ENCODE assay signal across 8 cellular contexts in the genomic region with DNA sequence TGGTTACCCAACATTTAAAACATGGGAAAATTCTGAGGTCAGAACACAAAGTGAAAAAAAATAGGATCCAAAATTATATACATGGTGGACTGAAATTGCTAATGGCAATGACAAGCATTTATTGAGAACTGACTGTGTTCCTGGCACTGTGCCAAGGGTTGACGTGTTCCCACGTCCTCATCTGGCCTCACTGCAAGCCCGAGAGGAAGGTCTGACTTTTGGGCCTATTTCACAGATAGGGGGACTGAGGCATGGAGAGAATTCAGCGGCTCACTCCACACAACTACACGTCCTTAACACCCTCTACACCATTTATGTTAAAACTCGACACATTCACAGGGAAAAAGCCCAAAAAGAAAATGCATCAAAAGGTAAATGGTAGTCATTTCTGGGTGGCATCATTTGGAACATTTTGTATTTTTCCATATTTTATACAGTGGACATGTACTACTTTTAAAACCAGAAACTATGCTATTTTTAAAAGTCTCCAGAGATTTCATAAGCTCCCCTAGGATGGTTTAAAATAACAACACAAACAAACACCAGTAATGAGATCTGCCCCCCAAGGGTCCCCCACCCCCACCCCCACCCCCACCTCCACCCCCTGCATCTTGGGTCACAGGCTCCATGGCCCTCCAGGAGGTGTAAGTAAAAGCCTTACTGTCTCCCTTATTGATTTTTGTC. TPM values are rescaled to one million over a fixed set of nuclear protein-coding genes. Genes with fewer than 3 reads are reported as not detected.
DNase-seq lines count a peak whose midpoint lies in the region; ATAC-seq, FAIRE-seq and TF ChIP-seq lines count a peak whose summit lies in the region.

No MANE protein-coding gene starts in this region.

- no peak overlapping the region for H3K4me2 ChIP-seq in GM12878 (ENCODE audit: control insufficient read depth, insufficient read depth)

- 40% methylated on average over 6 of the region's 6 CpGs for WGBS in GM12878 (ENCODE audit: insufficient coverage, insufficient replicate concordance, low lambda C conversion rate, missing lambda C conversion rate)

- 0 out of 2 replicates have a peak, but pooled peaks cover 3% of the 10 kb centered on the region for H3K4me1 ChIP-seq in GM12878 (ENCODE audit: control insufficient read depth, insufficient read depth, low read length)
- peaks cover 10% of the 10 kb centered on the region for H3K4me1 ChIP-seq in upper lobe of right lung

- POLR2A ChIA-PET in GM12878 (lab: Charles Lee), result interaction anchor here (1.6 kb wide), 1 partner anchor 9 kb away, joined by 5 read pairs; no protein-coding TSS in a partner anchor

- BruUV-seq in GM12878 (replicated peaks; lab: Mats Ljungman, UMichigan), result no TSS peak

- no peak for TF ChIP-seq CTCF in 22Rv1 (IDR thresholded peaks at IDR 0.05)
- no peak for TF ChIP-seq CTCF in GM12878 (IDR thresholded peaks at IDR 0.05 in 2 of 3, conservative IDR thresholded peaks at IDR 0.05 in 1 of 3; ENCODE audit: control insufficient read depth in 2 of 3, extremely low read depth in 1 of 3, insufficient read depth in 1 of 3, low read depth in 3 of 3, low read length in 3 of 3)
- no peak for TF ChIP-seq CTCF in upper lobe of right lung (IDR thresholded peaks at IDR 0.05)
- no peak for TF ChIP-seq CTCF in GM13977 (IDR thresholded peaks at IDR 0.05; ENCODE audit: extremely low read depth, insufficient read depth, missing control alignments)

- H3K4me3 ChIP-seq in GM12878 (no peak overlapping the region), upper lobe of right lung (no peak overlapping the region)

- peak; percentile 68 for DNase-seq in LHCN-M2 (ENCODE audit: low read depth)
- DNase-seq in GM12878 (ENCODE audit: low read depth, low spot score), result no peak
- peak; percentile 17 for DNase-seq in left kidney (ENCODE audit: low read depth, low spot score)
- DNase-seq in upper lobe of right lung, result no peak
- no peak for DNase-seq in activated CD4-positive, CD25-positive, alpha-beta regulatory T cell (lab: John Stamatoyannopoulos, UW)
- no peak for DNase-seq in GM13977 (ENCODE audit: low spot score)

- H2AFZ ChIP-seq in GM12878 (ENCODE audit: control insufficient read depth, low read depth, low read length), result no peak overlapping the region

- in situ Hi-C loops in GM12878 (cut with MboI) (no loop called here), GM13977 (cut with MboI; ENCODE audit: low pct_unique_long_range_greater_than_20kb, low sequenced_read_pairs, unreplicated experiment) (no loop called here)

- H3K27ac ChIP-seq in 22Rv1, result peak overlapping the region; percentile 54
- H3K27ac ChIP-seq in GM12878 (ENCODE audit: control insufficient read depth, insufficient read depth), result no peak overlapping the region
- no peak overlapping the region for H3K27ac ChIP-seq in upper lobe of right lung

- H3K79me2 ChIP-seq in GM12878 (ENCODE audit: control insufficient read depth, insufficient read depth, low read length), result no peaks in the 10 kb centered on the region

- no peak for TF ChIP-seq EP300 in GM12878 (IDR thresholded peaks at IDR 0.05; ENCODE audit: borderline replicate concordance in 1 of 2, control insufficient read depth in 1 of 2, low read depth in 2 of 2, low read length in 2 of 2)

- SMC1A ChIA-PET in GM12878 (lab: Charles Lee; ENCODE audit: uncharacterized antibody, unreplicated experiment), result interaction anchor here (0.9 to 1.5 kb wide), 4 partner anchors 10 to 35 kb away, joined by 3 to 5 read pairs (median 4); no protein-coding TSS in a partner anchor

- CTCF ChIA-PET in GM12878 (lab: Yijun Ruan, JAX), result interaction anchor here (0.8 to 1.0 kb wide), 2 partner anchors 96 to 135 kb away, joined by 3 read pairs; no protein-coding TSS in a partner anchor

- no peak for TF ChIP-seq RAD21 in GM12878 (IDR thresholded peaks at IDR 0.05; ENCODE audit: insufficient read depth, low read depth, low read length)

- TF ChIP-seq POLR2A in GM12878 (IDR thresholded peaks at IDR 0.05; ENCODE audit: low read depth, low read length), result no peak

- RAD21 ChIA-PET in GM12878 (lab: Charles Lee; ENCODE audit: unreplicated experiment), result interaction anchor here (0.7 to 1.0 kb wide), 2 partner anchors 23 to 30 kb away, joined by 3 read pairs; no protein-coding TSS in a partner anchor

- H3K36me3 ChIP-seq in GM12878 (ENCODE audit: control insufficient read depth in 2 of 2, insufficient read depth in 2 of 2, low read length in 1 of 2) (no peaks in the 10 kb centered on the region; a peak in 1 of 4 replicates), upper lobe of right lung (no peaks in the 10 kb centered on the region)

- no peaks in the 10 kb centered on the region for H3K27me3 ChIP-seq in GM12878 (replicated peaks in 1 of 2; ENCODE audit: control insufficient read depth in 2 of 2, insufficient read depth in 2 of 2, low read length in 1 of 2)
- H3K27me3 ChIP-seq in upper lobe of right lung, result no peaks in the 10 kb centered on the region

- ATAC-seq in GM12878 (peak; percentile 43; the same call in 2 of the 3 replicates), upper lobe of right lung (no peak), HG03135 (IDR thresholded peaks at IDR 0.05; ENCODE audit: unreplicated experiment) (no peak)

- H3K9me3 ChIP-seq in GM12878 (replicated peaks; ENCODE audit: control insufficient read depth, insufficient read depth, low read length) (no peaks in the 10 kb centered on the region; the same call in 2 of the 3 replicates), upper lobe of right lung (no peaks in the 10 kb centered on the region)

- H3K9ac ChIP-seq in GM12878 (ENCODE audit: control insufficient read depth, insufficient read depth, low read length), result no peak overlapping the region

- intact Hi-C loops in GM12878 (cut with micrococcal nuclease; ENCODE audit: unreplicated experiment) (no loop called here), upper lobe of right lung (cut with DNase I) (no loop called here)

- no peaks in the 10 kb centered on the region for H4K20me1 ChIP-seq in GM12878 (ENCODE audit: control insufficient read depth, insufficient read depth)

- FAIRE-seq in GM12878 (lab: Jason Lieb, UNC), result no peak

TF ChIP-seq in GM12878, 131 proteins besides CTCF, POLR2A, EP300 and RAD21:
- TF ChIP-seq SMAD1 (IDR thresholded peaks at IDR 0.05; ENCODE audit: low read depth, partially characterized antibody), result peak; percentile 98
- no peak for TF ChIP-seq NR2C1 (IDR thresholded peaks at IDR 0.05)
- TF ChIP-seq, protein P1, sequence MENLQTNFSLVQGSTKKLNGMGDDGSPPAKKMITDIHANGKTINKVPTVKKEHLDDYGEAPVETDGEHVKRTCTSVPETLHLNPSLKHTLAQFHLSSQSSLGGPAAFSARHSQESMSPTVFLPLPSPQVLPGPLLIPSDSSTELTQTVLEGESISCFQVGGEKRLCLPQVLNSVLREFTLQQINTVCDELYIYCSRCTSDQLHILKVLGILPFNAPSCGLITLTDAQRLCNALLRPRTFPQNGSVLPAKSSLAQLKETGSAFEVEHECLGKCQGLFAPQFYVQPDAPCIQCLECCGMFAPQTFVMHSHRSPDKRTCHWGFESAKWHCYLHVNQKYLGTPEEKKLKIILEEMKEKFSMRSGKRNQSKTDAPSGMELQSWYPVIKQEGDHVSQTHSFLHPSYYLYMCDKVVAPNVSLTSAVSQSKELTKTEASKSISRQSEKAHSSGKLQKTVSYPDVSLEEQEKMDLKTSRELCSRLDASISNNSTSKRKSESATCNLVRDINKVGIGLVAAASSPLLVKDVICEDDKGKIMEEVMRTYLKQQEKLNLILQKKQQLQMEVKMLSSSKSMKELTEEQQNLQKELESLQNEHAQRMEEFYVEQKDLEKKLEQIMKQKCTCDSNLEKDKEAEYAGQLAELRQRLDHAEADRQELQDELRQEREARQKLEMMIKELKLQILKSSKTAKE (IDR thresholded peaks at IDR 0.05; ENCODE audit: low read depth, poor library complexity, severe bottlenecking), result peak; percentile 53
TF ChIP-seq in GM12878: peak in this region for 2.

RNA-seq across cellular contexts. Expression of a gene that starts 27.7 kb away (rescaled TPM):
- 3.1 and 3.6 TPM in 2 replicates for total RNA-seq in LHCN-M2 (2014; rRNA removed)
- 2.6 TPM for polyA plus RNA-seq in LHCN-M2 (2012)
- total RNA-seq in GM12878 (2013; cell fraction: nucleolus; rRNA removed), result 113 and 120 TPM in 2 replicates
- total RNA-seq in GM12878 (2014; rRNA removed), result 13.1 and 13.6 TPM in 2 replicates
- total RNA-seq in GM12878 (2014; rRNA removed; fragmentation: Illumina TruSeq; extraction: Trizol), result 19.9 and 20.3 TPM in 2 replicates
- total RNA-seq in GM12878 (2021), result 40.2 and 40.4 TPM in 2 replicates
- polyA plus RNA-seq in GM12878 (2011; ENCODE audit: low read depth), result 7.5 TPM
- 10.2 and 12.1 TPM in 2 replicates for polyA plus RNA-seq in GM12878 (2011; rRNA removed)
- 6.8 and 7.1 TPM in 2 replicates for polyA plus RNA-seq in GM12878 (2011; cell fraction: cytosol; rRNA removed)
- 28.8 and 37.1 TPM in 2 replicates for polyA plus RNA-seq in GM12878 (2011; cell fraction: nucleus; rRNA removed)
- polyA plus RNA-seq in GM12878 (2012), result 10.5 and 13.6 TPM in 2 replicates
- 21.0 and 24.3 TPM in 2 replicates for polyA plus RNA-seq in GM12878 (2014; fragmentation: Illumina TruSeq; extraction: Trizol)
- 10 to 100 TPM in 1 of 2 experiments, 1 to 10 TPM in 1; 7.8 to 13.1 TPM for polyA plus RNA-seq in GM12878 (2014; fragmentation: Nextera tagmentation; extraction: Ambion mirVana)
- polyA plus RNA-seq in GM12878 (2014; rRNA removed), result 15.6 and 16.8 TPM in 2 replicates
- polyA plus RNA-seq in GM12878 (2016; fragmentation: Nextera tagmentation; extraction: Ambion mirVana), result 10 to 100 TPM; 26.1 to 49.3 TPM
- polyA minus RNA-seq in GM12878 (2011; rRNA and poly(A)+ RNA removed), result 8.2 and 11.1 TPM in 2 replicates
- 3.2 and 4.5 TPM in 2 replicates for polyA minus RNA-seq in GM12878 (2011; cell fraction: cytosol; rRNA and poly(A)+ RNA removed)
- polyA minus RNA-seq in GM12878 (2011; cell fraction: nucleus; rRNA and poly(A)+ RNA removed), result 11.0 and 12.8 TPM in 2 replicates
- 19.3 TPM for total RNA-seq in upper lobe of right lung

Comparison
In these comparisons a context has a peak if more than half of its experiments do, and no peak if none do; other contexts are left out.
1. DNase-seq: peak in LHCN-M2 (single experiment) and left kidney (single experiment); none in GM12878 (single experiment), upper lobe of right lung (single experiment), activated CD4-positive, CD25-positive, alpha-beta regulatory T cell (0 of 4) and GM13977 (single experiment).